1 cellular context compared by ENCODE assay signal in the genomic region with DNA sequence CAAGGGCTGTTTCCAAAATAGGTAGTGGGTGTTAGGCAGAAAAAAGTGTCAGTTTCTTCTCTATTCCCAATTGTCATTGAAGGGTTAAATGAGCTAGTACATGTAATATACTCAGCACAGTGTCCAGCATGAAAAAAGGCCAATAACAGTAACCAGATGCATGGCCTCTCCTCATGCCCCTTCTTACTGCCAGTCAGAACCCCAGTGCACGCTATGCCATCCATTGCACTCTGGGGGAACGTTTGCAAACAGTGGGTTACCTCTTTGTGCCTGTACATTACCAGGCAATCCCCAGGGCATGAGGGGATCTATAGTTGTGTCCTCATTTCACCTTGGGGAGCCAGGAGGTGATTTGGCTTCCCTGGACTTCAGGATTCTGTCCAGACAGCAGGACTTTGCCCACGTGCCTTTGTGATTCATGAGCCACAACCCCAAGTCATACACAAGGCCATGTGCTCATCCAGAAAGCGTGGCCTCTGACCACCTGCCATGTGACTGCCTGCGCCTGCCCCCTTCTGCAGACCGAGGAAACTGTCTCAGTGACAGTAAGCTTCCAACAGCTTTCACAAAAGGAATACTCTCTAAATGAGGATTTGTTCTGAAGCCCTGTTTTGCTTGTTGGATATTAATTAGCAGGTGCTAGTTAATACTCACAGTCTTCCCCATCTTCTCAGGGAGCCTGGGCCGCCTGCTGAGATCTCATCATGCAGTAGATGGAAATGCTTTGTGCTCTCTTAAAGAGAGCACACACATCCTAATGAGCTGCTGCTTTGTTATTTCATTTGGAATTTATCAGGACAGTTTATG.
A peak's percentile ranks its signal among the peaks of the same experiment; 100 is the strongest.
TF ChIP-seq lines count a peak whose summit lies in the region.

No MANE protein-coding gene starts in this region.

TF ChIP-seq in HepG2, 621 proteins besides CTCF, POLR2A, EP300 and RAD21 (continued from another document and continues in another):
- TF ChIP-seq RFX1 (IDR thresholded peaks at IDR 0.05) (no peak), GTF2F1 (IDR thresholded peaks at IDR 0.05; ENCODE audit: low read length) (no peak), SNAPC2 (CRISPR knock-in tag; IDR thresholded peaks at IDR 0.05) (peak; percentile 94), ZC3H13 (CRISPR knock-in tag; IDR thresholded peaks at IDR 0.05) (peak; percentile 83), ARID2 (CRISPR knock-in tag; IDR thresholded peaks at IDR 0.05; ENCODE audit: borderline replicate concordance) (0 out of 2 replicates have a peak, but pooled peaks have one; percentile 52), THAP11 (CRISPR knock-in tag; IDR thresholded peaks at IDR 0.05) (peak; percentile 72; the same call in 1 of the 2 replicates), ARID5B (CRISPR knock-in tag; IDR thresholded peaks at IDR 0.05) (peak; percentile 93), PHF21A (CRISPR knock-in tag; IDR thresholded peaks at IDR 0.05) (peak; percentile 44), RFX3 (CRISPR knock-in tag; IDR thresholded peaks at IDR 0.05) (no peak), HNF4G (IDR thresholded peaks at IDR 0.05; ENCODE audit: borderline replicate concordance, low read depth, low read length) (peak; percentile 27; the same call in 1 of the 2 replicates), HNF4G (CRISPR knock-in tag; IDR thresholded peaks at IDR 0.05; ENCODE audit: borderline replicate concordance, low read depth) (peak; percentile 86), TARDBP (CRISPR knock-in tag; IDR thresholded peaks at IDR 0.05) (peak; percentile 43; the same call in 1 of the 2 replicates), REST (IDR thresholded peaks at IDR 0.05; ENCODE audit: borderline replicate concordance in 1 of 2, low read depth in 1 of 2, low read length in 2 of 2) (peak in 1 of 2 experiments; percentile 21; a peak in 1 of 4 replicates), TAF15 (IDR thresholded peaks at IDR 0.05; ENCODE audit: low read depth, low read length, poor library complexity, severe bottlenecking) (no peak), FLYWCH1 (CRISPR knock-in tag; IDR thresholded peaks at IDR 0.05) (peak; percentile 94; the same call in 1 of the 2 replicates), CBX2 (IDR thresholded peaks at IDR 0.05; ENCODE audit: low read depth, low read length) (no peak), CBX2 (CRISPR knock-in tag; IDR thresholded peaks at IDR 0.05; ENCODE audit: low read depth) (peak; percentile 89; the same call in 1 of the 2 replicates), ZNF556 (CRISPR knock-in tag; IDR thresholded peaks at IDR 0.05; ENCODE audit: borderline replicate concordance) (peak; percentile 73; the same call in 1 of the 2 replicates), ZNF577 (CRISPR knock-in tag; IDR thresholded peaks at IDR 0.05; ENCODE audit: borderline replicate concordance, low read depth) (no peak), ARNTL (CRISPR knock-in tag; IDR thresholded peaks at IDR 0.05) (peak; percentile 100), ARID4A (CRISPR knock-in tag; IDR thresholded peaks at IDR 0.05; ENCODE audit: borderline replicate concordance) (peak; percentile 83; the same call in 1 of the 2 replicates), EHMT2 (IDR thresholded peaks at IDR 0.05; ENCODE audit: borderline replicate concordance, low read depth, low read length) (no peak; the same call in 1 of the 2 replicates), ZFY (CRISPR knock-in tag; IDR thresholded peaks at IDR 0.05) (peak; percentile 73), NR2F1 (CRISPR knock-in tag; IDR thresholded peaks at IDR 0.05) (peak; percentile 33 to 46; a peak in 2 of 4 replicates), ATF1 (CRISPR knock-in tag; IDR thresholded peaks at IDR 0.05) (no peak), DZIP1 (CRISPR knock-in tag; IDR thresholded peaks at IDR 0.05) (peak; percentile 81; the same call in 1 of the 2 replicates), RELA (CRISPR knock-in tag; IDR thresholded peaks at IDR 0.05) (no peak), RXRB (CRISPR knock-in tag; IDR thresholded peaks at IDR 0.05; ENCODE audit: borderline replicate concordance) (peak; percentile 99), HOXA3 (CRISPR knock-in tag; IDR thresholded peaks at IDR 0.05) (peak; percentile 87), ZFX (CRISPR knock-in tag; IDR thresholded peaks at IDR 0.05; ENCODE audit: low read depth) (peak; percentile 78), PLSCR1 (CRISPR knock-in tag; IDR thresholded peaks at IDR 0.05; ENCODE audit: borderline replicate concordance) (peak; percentile 98; the same call in 1 of the 2 replicates), ZNF484 (CRISPR knock-in tag; IDR thresholded peaks at IDR 0.05; ENCODE audit: borderline replicate concordance, low read depth) (peak; percentile 94; the same call in 1 of the 2 replicates)
- TF ChIP-seq, protein P1, sequence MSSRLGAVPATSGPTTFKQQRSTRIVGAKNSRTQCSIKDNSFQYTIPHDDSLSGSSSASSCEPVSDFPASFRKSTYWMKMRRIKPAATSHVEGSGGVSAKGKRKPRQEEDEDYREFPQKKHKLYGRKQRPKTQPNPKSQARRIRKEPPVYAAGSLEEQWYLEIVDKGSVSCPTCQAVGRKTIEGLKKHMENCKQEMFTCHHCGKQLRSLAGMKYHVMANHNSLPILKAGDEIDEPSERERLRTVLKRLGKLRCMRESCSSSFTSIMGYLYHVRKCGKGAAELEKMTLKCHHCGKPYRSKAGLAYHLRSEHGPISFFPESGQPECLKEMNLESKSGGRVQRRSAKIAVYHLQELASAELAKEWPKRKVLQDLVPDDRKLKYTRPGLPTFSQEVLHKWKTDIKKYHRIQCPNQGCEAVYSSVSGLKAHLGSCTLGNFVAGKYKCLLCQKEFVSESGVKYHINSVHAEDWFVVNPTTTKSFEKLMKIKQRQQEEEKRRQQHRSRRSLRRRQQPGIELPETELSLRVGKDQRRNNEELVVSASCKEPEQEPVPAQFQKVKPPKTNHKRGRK (CRISPR knock-in tag; IDR thresholded peaks at IDR 0.05) = peak; percentile 50; the same call in 1 of the 2 replicates
